In the genomic region with DNA sequence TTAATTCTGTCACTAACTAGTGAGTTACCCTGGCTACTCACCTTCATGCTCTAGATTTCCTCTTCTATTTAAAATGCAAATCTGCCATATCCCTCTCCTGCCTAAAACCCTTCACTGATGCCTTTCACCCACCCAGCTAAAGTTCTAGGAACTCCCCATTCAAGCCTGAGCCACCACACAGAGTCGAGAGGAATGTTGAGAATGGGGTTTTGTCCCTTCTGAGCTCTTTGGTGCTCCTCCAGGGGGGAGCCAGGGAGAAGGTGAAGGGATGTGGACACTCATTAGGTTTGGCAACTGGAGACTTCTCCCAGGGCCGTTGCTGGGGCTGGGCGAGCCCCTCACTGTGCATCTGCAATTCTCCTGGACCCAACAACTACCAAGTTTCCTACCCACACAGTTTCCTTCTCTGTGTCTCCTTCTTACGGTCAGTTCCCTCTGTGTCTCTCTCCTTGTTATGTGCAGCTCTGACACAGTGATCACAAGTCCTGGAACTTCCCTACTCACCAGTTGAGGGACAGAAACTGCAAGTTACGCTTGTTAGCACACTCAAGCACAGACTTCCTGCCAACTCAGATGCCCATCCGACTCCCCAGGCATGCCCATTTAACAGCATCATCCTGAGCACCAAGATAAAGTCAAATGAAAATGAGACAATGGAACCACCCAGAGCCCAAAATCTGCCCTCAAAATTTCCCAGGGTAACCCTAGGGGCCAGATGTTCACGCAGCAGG, we compare ENCODE assay signal across 11 cellular contexts. TPM values are rescaled to one million over a fixed set of nuclear protein-coding genes. Genes with fewer than 3 reads are reported as not detected.
DNase-seq lines count a peak whose midpoint lies in the region; ATAC-seq and TF ChIP-seq lines count a peak whose summit lies in the region.
"Had no signal": no experiment of that assay in that cellular context is flagged by ENCODE, and none has a peak within 500 bp of the region (broad histone marks: within the 10 kb centered on the region; RNA-seq: fewer than 3 reads in every experiment).

No MANE protein-coding gene starts in this region.

- no peak overlapping the region for H2AFZ ChIP-seq in PC-9

- no TSS peak for BruUV-seq in PC-9 (replicated peaks; lab: Mats Ljungman, UMichigan)

- intact Hi-C loops in PC-9 (cut with micrococcal nuclease; ENCODE audit: unreplicated experiment): no loop called here

- peak; percentile 7 for DNase-seq in SKM-1 treated with dmso at 0.1 percent for 144 hours (lab: John Stamatoyannopoulos, UW; ENCODE audit: unreplicated experiment)
- DNase-seq in SKM-1 (lab: John Stamatoyannopoulos, UW; ENCODE audit: unreplicated experiment): no peak
- DNase-seq in HUDEP-2 (lab: John Stamatoyannopoulos, UW; ENCODE audit: unreplicated experiment in 76 of 76): no peak
- DNase-seq in epidermal melanocyte (ENCODE audit: insufficient read length, low spot score): no peak
- no peak for DNase-seq in PC-9
- DNase-seq: testis had no signal

- no peaks in the 10 kb centered on the region for H3K27me3 Mint-ChIP-seq in stimulated activated naive CD8-positive, alpha-beta T cell treated with anti-CD3 and anti-CD28 coated beads, Interleukin-15, Interleukin-2, amounts not matched to agents 100 ng/mL and 50 ng/mL, for 24 hours

- peaks cover 10% of the 10 kb centered on the region; the same call in 1 of the 2 replicates for H3K27me3 ChIP-seq in PC-9 (ENCODE audit: insufficient read depth, low read depth)
- H3K27me3 ChIP-seq: testis had no signal

- no peaks in the 10 kb centered on the region for H3K9me2 ChIP-seq in PC-9 (ENCODE audit: insufficient read depth)

- no peak overlapping the region for H3K27ac ChIP-seq in PC-9
- H3K27ac ChIP-seq: A549, testis had no signal

- ATAC-seq in HG03354 (IDR thresholded peaks at IDR 0.05; ENCODE audit: poor library complexity, severe bottlenecking, unreplicated experiment) (peak; percentile 52), esophagus mucosa (peak; percentile 39)
- ATAC-seq: A549 had no signal

- peak overlapping the region; percentile 77 for H3K27ac Mint-ChIP-seq in stimulated activated naive CD8-positive, alpha-beta T cell treated with anti-CD3 and anti-CD28 coated beads, Interleukin-15, Interleukin-2, amounts not matched to agents 100 ng/mL and 50 ng/mL, for 24 hours

- no peak overlapping the region for H3K4me3 ChIP-seq in PC-9
- H3K4me3 ChIP-seq: A549, testis had no signal

- no peak for TF ChIP-seq CTCF in PC-9 (conservative IDR thresholded peaks at IDR 0.05)

- CTCF ChIA-PET in PC-9 (lab: Charles Lee): no interaction called here

- H3K79me2 ChIP-seq in PC-9 (ENCODE audit: low read depth): no peaks in the 10 kb centered on the region

- no peak overlapping the region for H3K4me2 ChIP-seq in PC-9
- H3K4me2 ChIP-seq: A549 had no signal

- no peaks in the 10 kb centered on the region for H3K9me3 Mint-ChIP-seq in stimulated activated naive CD8-positive, alpha-beta T cell treated with anti-CD3 and anti-CD28 coated beads, Interleukin-15, Interleukin-2, amounts not matched to agents 100 ng/mL and 50 ng/mL, for 24 hours

- no peaks in the 10 kb centered on the region for H3K9me3 ChIP-seq in PC-9 (ENCODE audit: insufficient read depth, low read depth)
- H3K9me3 ChIP-seq: A549, testis had no signal

- H3K4me3 Mint-ChIP-seq in stimulated activated naive CD8-positive, alpha-beta T cell treated with anti-CD3 and anti-CD28 coated beads, Interleukin-15, Interleukin-2, amounts not matched to agents 100 ng/mL and 50 ng/mL, for 24 hours: peak overlapping the region; percentile 56

- peaks cover 92% of the 10 kb centered on the region for H3K4me1 Mint-ChIP-seq in stimulated activated naive CD8-positive, alpha-beta T cell treated with anti-CD3 and anti-CD28 coated beads, Interleukin-15, Interleukin-2, amounts not matched to agents 100 ng/mL and 50 ng/mL, for 24 hours (ENCODE audit: low read depth)

- H3K36me3 ChIP-seq in PC-9 (ENCODE audit: low read depth): no peaks in the 10 kb centered on the region

- H3K4me1 ChIP-seq in PC-9 (replicated peaks; ENCODE audit: insufficient read depth): no peaks in the 10 kb centered on the region
- H3K4me1 ChIP-seq: A549, testis had no signal

- H3F3A ChIP-seq in PC-9 (ENCODE audit: insufficient read depth, low read depth): no peaks in the 10 kb centered on the region

- POLR2A ChIA-PET in PC-9 (lab: Charles Lee; ENCODE audit: unreplicated experiment): no interaction called here

- H4K20me1 ChIP-seq in PC-9 (ENCODE audit: insufficient read depth): no peaks in the 10 kb centered on the region

- H3K36me3 Mint-ChIP-seq in stimulated activated naive CD8-positive, alpha-beta T cell treated with anti-CD3 and anti-CD28 coated beads, Interleukin-15, Interleukin-2, amounts not matched to agents 100 ng/mL and 50 ng/mL, for 24 hours (ENCODE audit: low read depth): peaks cover 27% of the 10 kb centered on the region

RNA-seq across cellular contexts. Expression of gene IL10RA, which starts 6.5 kb away (rescaled TPM):
- total RNA-seq in esophagus mucosa (3.8 TPM), PC-9 (2021) (not detected in 2 replicates)
- total RNA-seq: SK-MEL-5 had no signal

RNA-seq across cellular contexts. Expression of gene TMPRSS13, which starts 50.4 kb away (rescaled TPM):
- total RNA-seq in esophagus mucosa: 29.9 TPM
- 18.5 and 21.7 TPM in 2 replicates for total RNA-seq in PC-9 (2021)
